Comparison of ENCODE assay signal across 31 cellular contexts in the genomic region with DNA sequence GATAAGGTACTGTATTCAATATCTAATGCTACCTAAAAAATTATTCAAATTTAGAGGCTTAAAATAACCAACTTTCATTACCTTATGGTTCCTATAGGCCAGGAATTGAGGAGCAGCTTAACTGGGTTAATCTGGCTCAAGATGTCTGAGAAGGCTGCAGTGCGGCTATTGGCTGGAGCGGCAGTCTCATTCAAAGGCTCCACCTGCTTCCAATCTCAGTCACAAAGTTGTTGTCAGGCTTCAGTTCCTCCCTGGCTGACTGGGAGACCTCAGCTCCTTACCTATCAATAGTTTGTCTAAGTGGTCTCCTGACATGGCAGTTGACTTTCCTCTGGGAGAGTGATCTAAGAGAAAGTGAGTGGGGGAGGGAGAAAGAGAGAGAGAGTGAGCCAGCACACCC.
"Had no signal": no experiment of that assay in that cellular context is flagged by ENCODE, and none has a peak within 500 bp of the region (broad histone marks: within the 10 kb centered on the region; RNA-seq: fewer than 3 reads in every experiment).

No MANE protein-coding gene starts in this region.

- H3K4me3 Mint-ChIP-seq: activated CD4-positive, alpha-beta memory T cell treated with anti-CD3 and anti-CD28 coated beads for 36 hours; activated CD4-positive, alpha-beta T cell treated with anti-CD3 and anti-CD28 coated beads, Interleukin-2, amount 10 ng/mL, durations not matched to agents 24 days and 14 days; activated T-cell treated with anti-CD3 and anti-CD28 coated beads, Interleukin-2, amount 50 U/mL, for 24 hours; immature natural killer cell; mesothelial cell of epicardium; naive thymus-derived CD4-positive, alpha-beta T cell; neural crest cell; T-cell; T-helper 2 cell treated with Interferon-gamma antibody and Interleukin-4, amounts not matched to agents 5 μg/mL and 100 μg/mL, for 36 hours had no signal

- H3K27ac Mint-ChIP-seq: activated CD4-positive, alpha-beta memory T cell treated with anti-CD3 and anti-CD28 coated beads for 36 hours; activated CD4-positive, alpha-beta T cell treated with anti-CD3 and anti-CD28 coated beads, Interleukin-2, amount 10 ng/mL, durations not matched to agents 24 days and 14 days; activated T-cell treated with anti-CD3 and anti-CD28 coated beads, Interleukin-2, amount 50 U/mL, for 24 hours; immature natural killer cell; mesothelial cell of epicardium; T-cell; T-helper 2 cell treated with Interferon-gamma antibody and Interleukin-4, amounts not matched to agents 5 μg/mL and 100 μg/mL, for 36 hours had no signal

- DNase-seq: activated CD4-positive, alpha-beta memory T cell treated with anti-CD3 and anti-CD28 coated beads for 36 hours; activated CD4-positive, alpha-beta T cell treated with anti-CD3 and anti-CD28 coated beads, Interleukin-2, amount 10 ng/mL, durations not matched to agents 24 days and 14 days; activated CD4-positive, CD25-positive, alpha-beta regulatory T cell treated with anti-CD3 and anti-CD28 coated beads, Interleukin-2, amount 50 U/mL, for 72 hours; activated CD8-positive, alpha-beta memory T cell treated with anti-CD3 and anti-CD28 coated beads, Interleukin-2, amount 50 U/mL, for 48 hours; activated gamma-delta T cell treated with Interleukin-2 at 50 U/mL for 16 hours; activated naive CD4-positive, alpha-beta T cell treated with anti-CD3 and anti-CD28 coated beads, Interleukin-2, amount 50 U/mL, for 16 hours; activated T-cell treated with anti-CD3 and anti-CD28 coated beads, Interleukin-2, amount 50 U/mL, for 24 hours; amniotic stem cell; brain microvascular endothelial cell; dorsolateral prefrontal cortex; effector memory CD4-positive, alpha-beta T cell; gastrocnemius medialis; immature natural killer cell; kidney; left colon; mammary epithelial cell; naive thymus-derived CD4-positive, alpha-beta T cell; occipital lobe; right cardiac atrium; stimulated activated CD4-positive, alpha-beta T cell treated with anti-CD3 and anti-CD28 coated beads, Interleukin-2, amount 100 ng/mL, for 48 hours; stimulated activated naive CD8-positive, alpha-beta T cell treated with anti-CD3 and anti-CD28 coated beads, Interleukin-15, Interleukin-2, amounts not matched to agents 100 U/mL and 50 U/mL, for 24 hours; T-cell; testis; transverse colon had no signal

- H3K4me3 ChIP-seq: coronary artery, dorsolateral prefrontal cortex, gastrocnemius medialis, hepatocyte, testis, transverse colon had no signal

- H3K27me3 Mint-ChIP-seq: activated CD4-positive, alpha-beta memory T cell treated with anti-CD3 and anti-CD28 coated beads for 36 hours; activated CD4-positive, alpha-beta T cell treated with anti-CD3 and anti-CD28 coated beads, Interleukin-2, amount 10 ng/mL, durations not matched to agents 24 days and 14 days; activated T-cell treated with anti-CD3 and anti-CD28 coated beads, Interleukin-2, amount 50 U/mL, for 24 hours; naive thymus-derived CD4-positive, alpha-beta T cell; T-cell had no signal

- H3K4me1 Mint-ChIP-seq: activated CD4-positive, alpha-beta T cell treated with anti-CD3 and anti-CD28 coated beads, Interleukin-2, amount 10 ng/mL, durations not matched to agents 24 days and 14 days; immature natural killer cell; mesothelial cell of epicardium; naive thymus-derived CD4-positive, alpha-beta T cell; neural crest cell; T-cell had no signal

- H3K36me3 Mint-ChIP-seq: activated CD4-positive, alpha-beta memory T cell treated with anti-CD3 and anti-CD28 coated beads for 36 hours; immature natural killer cell; mesothelial cell of epicardium; naive thymus-derived CD4-positive, alpha-beta T cell; T-cell had no signal

- H3K27me3 ChIP-seq: brain microvascular endothelial cell, dorsolateral prefrontal cortex, gastrocnemius medialis, hepatocyte, testis, transverse colon had no signal

- H3K36me3 ChIP-seq: brain microvascular endothelial cell, gastrocnemius medialis, transverse colon had no signal

- H3K9me3 Mint-ChIP-seq: activated CD4-positive, alpha-beta memory T cell treated with anti-CD3 and anti-CD28 coated beads for 36 hours; activated CD4-positive, alpha-beta T cell treated with anti-CD3 and anti-CD28 coated beads, Interleukin-2, amount 10 ng/mL, durations not matched to agents 24 days and 14 days; activated T-cell treated with anti-CD3 and anti-CD28 coated beads, Interleukin-2, amount 50 U/mL, for 24 hours; mesothelial cell of epicardium; T-helper 2 cell treated with Interferon-gamma antibody and Interleukin-4, amounts not matched to agents 5 μg/mL and 100 μg/mL, for 36 hours had no signal

- H3K9me3 ChIP-seq: gastrocnemius medialis, testis, transverse colon had no signal

- H3K27ac ChIP-seq: brain microvascular endothelial cell, coronary artery, dorsolateral prefrontal cortex, gastrocnemius medialis, hepatocyte, parathyroid adenoma, testis, transverse colon, VCaP had no signal
